In genomic region chr12:65524666-65525065, GRCh38 we compare ENCODE assay signal across 14 cellular contexts.
A peak's percentile ranks its signal among the peaks of the same experiment; 100 is the strongest.
DNase-seq lines count a peak whose midpoint lies in the region; ATAC-seq, FAIRE-seq and TF ChIP-seq lines count a peak whose summit lies in the region.
"Had no signal": no experiment of that assay in that cellular context is flagged by ENCODE, and none has a peak within 500 bp of the region (broad histone marks: within the 10 kb centered on the region; RNA-seq: fewer than 3 reads in every experiment).

No MANE protein-coding gene starts in this region.

- no peaks in the 10 kb centered on the region for H3K79me2 ChIP-seq in osteoblast (ENCODE audit: insufficient read depth, low read length)
- H3K79me2 ChIP-seq: hepatocyte had no signal

- H3K4me3 ChIP-seq in RWPE2 (ENCODE audit: severe bottlenecking) (no peak overlapping the region), osteoblast (ENCODE audit: insufficient read depth, low read length) (no peak overlapping the region), psoas muscle (no peak overlapping the region)
- H3K4me3 ChIP-seq: hepatocyte had no signal

- FAIRE-seq in D721Med (lab: Jason Lieb, UNC), result no peak
- FAIRE-seq: HepG2 had no signal

- H3K9me3 ChIP-seq in RWPE2 (ENCODE audit: severe bottlenecking), result no peaks in the 10 kb centered on the region
- no peaks in the 10 kb centered on the region for H3K9me3 ChIP-seq in osteoblast (ENCODE audit: low read depth, low read length)
- H3K9me3 ChIP-seq in psoas muscle, result peaks cover 7% of the 10 kb centered on the region

- H4K20me1 ChIP-seq in osteoblast (ENCODE audit: insufficient read depth, low read length), result no peaks in the 10 kb centered on the region

- peak overlapping the region; percentile 79 for H3K27ac ChIP-seq in RWPE2 (ENCODE audit: poor library complexity, severe bottlenecking)
- H3K27ac ChIP-seq in epithelial cell of prostate, result peak overlapping the region; percentile 87
- peak overlapping the region; percentile 97 for H3K27ac ChIP-seq in osteoblast (ENCODE audit: low read depth, low read length)
- no peak overlapping the region for H3K27ac ChIP-seq in psoas muscle
- H3K27ac ChIP-seq: hepatocyte had no signal

- H2AFZ ChIP-seq in osteoblast (ENCODE audit: low read length), result no peak overlapping the region
- H2AFZ ChIP-seq: hepatocyte had no signal

- H3K4me1 ChIP-seq in RWPE2 (ENCODE audit: insufficient read depth, poor library complexity, severe bottlenecking) (peaks cover 12% of the 10 kb centered on the region), osteoblast (ENCODE audit: insufficient read depth, low read length) (peaks cover 41% of the 10 kb centered on the region), psoas muscle (no peaks in the 10 kb centered on the region)

- TF ChIP-seq CTCF in RWPE2 (IDR thresholded peaks at IDR 0.05; ENCODE audit: poor library complexity, severe bottlenecking) (no peak), osteoblast (IDR thresholded peaks at IDR 0.05; ENCODE audit: extremely low read depth, low read depth, low read length) (no peak), D721Med (IDR thresholded peaks at IDR 0.05; ENCODE audit: insufficient read depth, missing control alignments) (no peak), psoas muscle (IDR thresholded peaks at IDR 0.05) (no peak)

- H3K36me3 ChIP-seq in RWPE2 (ENCODE audit: low read depth), result no peaks in the 10 kb centered on the region
- H3K36me3 ChIP-seq in osteoblast (ENCODE audit: insufficient read depth, low read length), result no peaks in the 10 kb centered on the region
- H3K36me3 ChIP-seq in psoas muscle (ENCODE audit: insufficient read depth in 1 of 2, low read depth in 1 of 2), result no peaks in the 10 kb centered on the region

- H3K27me3 ChIP-seq in RWPE2 (ENCODE audit: insufficient read depth, poor library complexity, severe bottlenecking) (no peaks in the 10 kb centered on the region), osteoblast (ENCODE audit: insufficient read depth, low read length) (no peaks in the 10 kb centered on the region), psoas muscle (ENCODE audit: insufficient read depth in 3 of 3, low read length in 2 of 3) (no peaks in the 10 kb centered on the region)
- H3K27me3 ChIP-seq: hepatocyte had no signal

- H3K4me2 ChIP-seq in osteoblast (ENCODE audit: insufficient read depth, low read length), result peak overlapping the region; percentile 9
- H3K4me2 ChIP-seq: hepatocyte had no signal

- DNase-seq in GM04503 (ENCODE audit: low read depth) (peak; percentile 79), RWPE2 (ENCODE audit: low spot score) (no peak), epithelial cell of prostate (ENCODE audit: low read depth, low spot score) (no peak), osteoblast (ENCODE audit: insufficient read length, low spot score, missing footprints) (peak; percentile 57), NCI-H2081 treated with DMSO at 0.1 percent for 48 hours (lab: John Stamatoyannopoulos, UW) (no peak), D721Med (ENCODE audit: insufficient read length, low spot score) (no peak), psoas muscle (no peak), NCI-H526 treated with DMSO at 0.1 percent for 48 hours (lab: John Stamatoyannopoulos, UW) (no peak)
- DNase-seq: activated naive CD4-positive, alpha-beta T cell treated with anti-CD3 and anti-CD28 coated beads for 36 hours; CD4-positive, CD25-positive, alpha-beta regulatory T cell; NCI-H1048; stimulated activated CD4-positive, alpha-beta T cell treated with anti-CD3 and anti-CD28 coated beads, Interleukin-15, amount 100 ng/mL, for 24 hours had no signal

- intact Hi-C loops in psoas muscle (cut with DNase I), result no loop called here

- WGBS in psoas muscle, 3 donors, result 74 to 80% (median 80%) methylated on average over 2 of the region's 2 CpGs

- ATAC-seq in RWPE2 (ENCODE audit: low read depth) (no peak), psoas muscle (no peak)
- ATAC-seq: HepG2 had no signal

Comparison
In these comparisons a context has a peak if more than half of its experiments do, and no peak if none do; other contexts are left out.
1. DNase-seq: peak in GM04503 (single experiment) and osteoblast (single experiment); none in RWPE2 (single experiment), epithelial cell of prostate (single experiment), NCI-H2081 treated with DMSO at 0.1 percent for 48 hours (single experiment), D721Med (single experiment), psoas muscle (0 of 2) and NCI-H526 treated with DMSO at 0.1 percent for 48 hours (single experiment).